ENCODE assay signal across 24 cellular contexts in the genomic region with DNA sequence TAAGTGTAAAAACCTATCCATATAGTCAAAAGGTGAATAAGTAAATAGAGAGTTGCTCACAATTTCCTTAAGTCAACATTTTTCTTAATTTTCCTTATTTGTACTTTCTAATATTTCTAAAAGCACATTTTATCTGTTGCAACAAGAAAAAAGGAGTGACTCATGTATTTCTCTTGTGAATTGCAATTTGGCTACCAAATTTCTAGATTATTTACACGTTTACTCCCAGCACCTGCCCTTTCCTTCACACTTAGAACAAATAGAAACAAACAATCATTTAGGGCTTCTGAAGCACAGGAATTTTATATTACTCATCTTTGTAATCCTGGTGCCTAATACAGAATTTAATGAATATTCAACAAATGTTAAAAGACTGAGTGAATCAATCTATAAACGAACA. TPM values are rescaled to one million over a fixed set of nuclear protein-coding genes. Genes with fewer than 3 reads are reported as not detected.
DNase-seq lines count a peak whose midpoint lies in the region; ATAC-seq, FAIRE-seq and TF ChIP-seq lines count a peak whose summit lies in the region.
"Had no signal": no experiment of that assay in that cellular context is flagged by ENCODE, and none has a peak within 500 bp of the region (broad histone marks: within the 10 kb centered on the region; RNA-seq: fewer than 3 reads in every experiment).

No MANE protein-coding gene starts in this region.

- no peak for ATAC-seq in pancreas
- ATAC-seq: A549, HCT116 had no signal

- H3K4me1 ChIP-seq in pancreas (peaks cover 0 to 8% (median 0%) of the 10 kb centered on the region in 3 donors), GM23248 (ENCODE audit: insufficient read depth) (no peaks in the 10 kb centered on the region; the same call in 1 of the 2 replicates), mesenchymal stem cell (ENCODE audit: control insufficient read depth, insufficient read depth, low read depth, low read length) (no peaks in the 10 kb centered on the region)
- H3K4me1 ChIP-seq: BE2C; BLaER1 treated with 17β-estradiol and CSF1 and Interleukin-3, amounts not matched to agents 10 nM and 100 nM had no signal

- no peak overlapping the region for H3K4me3 ChIP-seq in bronchial epithelial cell (ENCODE audit: low read depth, low read length)
- H3K4me3 ChIP-seq in pancreas = no peak overlapping the region
- H3K4me3 ChIP-seq in GM23248 = no peak overlapping the region
- H3K4me3 ChIP-seq in mesenchymal stem cell (ENCODE audit: insufficient read depth in 1 of 2, low read depth in 1 of 2, low read length in 2 of 2) = no peak overlapping the region
- H3K4me3 ChIP-seq: A549; BLaER1 treated with 17β-estradiol and CSF1 and Interleukin-3, amounts not matched to agents 10 nM and 100 nM; GM23338 had no signal

- no peaks in the 10 kb centered on the region for H4K20me1 ChIP-seq in GM23248 (ENCODE audit: insufficient read depth)
- H4K20me1 ChIP-seq: BLaER1 treated with 17β-estradiol and CSF1 and Interleukin-3, amounts not matched to agents 10 nM and 100 nM had no signal

- H3K18ac ChIP-seq in mesenchymal stem cell (ENCODE audit: low read depth in 1 of 2, low read length in 2 of 2) = no peak overlapping the region

- H3F3A ChIP-seq in GM23248 (ENCODE audit: insufficient read depth) = no peaks in the 10 kb centered on the region

- no peak overlapping the region for H2AFZ ChIP-seq in GM23248
- no peak overlapping the region for H2AFZ ChIP-seq in mesenchymal stem cell (ENCODE audit: low read depth, low read length)
- H2AFZ ChIP-seq: GM23338 had no signal

- H3K9me2 ChIP-seq in GM23248 (ENCODE audit: insufficient read depth) = no peaks in the 10 kb centered on the region

- in situ Hi-C loops in GM23248 (cut with MboI) = no loop called here

- H3K14ac ChIP-seq in mesenchymal stem cell (ENCODE audit: low read length in 2 of 2) = no peak overlapping the region

- H2BK120ac ChIP-seq in mesenchymal stem cell (ENCODE audit: low read depth, low read length) = no peak overlapping the region

- H2AK5ac ChIP-seq in mesenchymal stem cell (ENCODE audit: low read length, severe bottlenecking) = no peak overlapping the region

- 79 to 92% methylated on average over 2 of the region's 2 CpGs for WGBS in pancreas, 2 donors
- WGBS in GM23248 (ENCODE audit: low coverage in 1 of 2, low lambda C conversion rate in 2 of 2, missing lambda C conversion rate in 2 of 2), 2 experiments = 6 to 8% methylated on average over 2 of the region's 2 CpGs
- 62% methylated on average over 1 of the region's 2 CpGs for WGBS in mesenchymal stem cell

- no peak overlapping the region for H3K4ac ChIP-seq in mesenchymal stem cell (ENCODE audit: low read depth in 1 of 2, low read length in 2 of 2)

- H3K23ac ChIP-seq in mesenchymal stem cell (ENCODE audit: low read length in 2 of 2) = no peak overlapping the region

- no peak overlapping the region for H2BK12ac ChIP-seq in mesenchymal stem cell (ENCODE audit: low read length in 2 of 2)

- no peak overlapping the region for H4K91ac ChIP-seq in mesenchymal stem cell (ENCODE audit: low read length)

- H3K79me1 ChIP-seq in mesenchymal stem cell (replicated peaks; ENCODE audit: low read length, poor library complexity, severe bottlenecking) = no peaks in the 10 kb centered on the region

- DNase-seq in DMS53 (lab: John Stamatoyannopoulos, UW) = peak; percentile 32
- no peak for DNase-seq in DMS53 treated with DMSO at 0.1 percent for 48 hours (lab: John Stamatoyannopoulos, UW; ENCODE audit: unreplicated experiment)
- peak; percentile 23 to 37 for DNase-seq in NCI-H526 (lab: John Stamatoyannopoulos, UW)
- DNase-seq in bronchial epithelial cell (ENCODE audit: low read depth) = peak; percentile 57
- no peak for DNase-seq in pancreas
- no peak for DNase-seq in SKM-1 treated with dmso at 0.1 percent for 144 hours (lab: John Stamatoyannopoulos, UW; ENCODE audit: unreplicated experiment)
- no peak for DNase-seq in GM23248
- no peak for DNase-seq in mesenchymal stem cell
- DNase-seq: ACHN; AML-193; BE2C; CD4-positive, alpha-beta T cell; CD8-positive, alpha-beta memory T cell; DMS 273 treated with DMSO at 0.1 percent for 48 hours; DND-41 had no signal

- H3K36me3 ChIP-seq in bronchial epithelial cell (ENCODE audit: control insufficient read depth, insufficient read depth, low read length) (no peaks in the 10 kb centered on the region), pancreas (no peaks in the 10 kb centered on the region), GM23248 (ENCODE audit: low read depth) (no peaks in the 10 kb centered on the region), mesenchymal stem cell (ENCODE audit: control insufficient read depth in 1 of 2, insufficient read depth in 2 of 2, low read depth in 1 of 2, low read length in 2 of 2) (no peaks in the 10 kb centered on the region)
- H3K36me3 ChIP-seq: BE2C; BLaER1 treated with 17β-estradiol and CSF1 and Interleukin-3, amounts not matched to agents 10 nM and 100 nM had no signal

- H3K9ac ChIP-seq in GM23248 = no peak overlapping the region
- H3K9ac ChIP-seq in mesenchymal stem cell (ENCODE audit: low read length) = no peak overlapping the region
- H3K9ac ChIP-seq: BLaER1 treated with 17β-estradiol and CSF1 and Interleukin-3, amounts not matched to agents 10 nM and 100 nM had no signal

- H3K9me3 ChIP-seq in pancreas (no peaks in the 10 kb centered on the region), GM23248 (ENCODE audit: low read depth) (no peaks in the 10 kb centered on the region), mesenchymal stem cell (ENCODE audit: control insufficient read depth, low read length) (no peaks in the 10 kb centered on the region)
- H3K9me3 ChIP-seq: A549; BE2C; BLaER1 treated with 17β-estradiol and CSF1 and Interleukin-3, amounts not matched to agents 10 nM and 100 nM had no signal

- TF ChIP-seq CTCF in bronchial epithelial cell (IDR thresholded peaks at IDR 0.05; ENCODE audit: insufficient read depth, low read length, severe bottlenecking) (no peak), pancreas (IDR thresholded peaks at IDR 0.05) (no peak)

- H3K4me2 ChIP-seq in GM23248 (ENCODE audit: unreplicated experiment) = no peak overlapping the region
- H3K4me2 ChIP-seq in mesenchymal stem cell (ENCODE audit: low read length, poor library complexity, severe bottlenecking) = no peak overlapping the region
- H3K4me2 ChIP-seq: A549; BLaER1 treated with 17β-estradiol and CSF1 and Interleukin-3, amounts not matched to agents 10 nM and 100 nM; GM23338 had no signal

- H3K79me2 ChIP-seq in GM23248 (ENCODE audit: insufficient read depth) = no peaks in the 10 kb centered on the region

- H4K8ac ChIP-seq in mesenchymal stem cell (ENCODE audit: low read length) = no peak overlapping the region

- intact Hi-C loops in pancreas (cut with DNase I) = no loop called here

- FAIRE-seq in bronchial epithelial cell (lab: Jason Lieb, UNC) (no peak), pancreas (lab: Jason Lieb, UNC) (peak; percentile 34)
- FAIRE-seq: A549, G401.6, GM12892 had no signal

- no peak overlapping the region for H2BK5ac ChIP-seq in mesenchymal stem cell (ENCODE audit: low read depth, low read length, poor library complexity, severe bottlenecking)

- H2BK15ac ChIP-seq in mesenchymal stem cell (ENCODE audit: low read depth, poor library complexity, severe bottlenecking) = no peak overlapping the region

- H3K27ac ChIP-seq in pancreas (no peak overlapping the region), GM23248 (no peak overlapping the region), mesenchymal stem cell (ENCODE audit: low read length, poor library complexity, severe bottlenecking) (no peak overlapping the region)
- H3K27ac ChIP-seq: 22Rv1; A549; BLaER1 treated with 17β-estradiol and CSF1 and Interleukin-3, amounts not matched to agents 10 nM and 100 nM had no signal

- H3K27me3 ChIP-seq in bronchial epithelial cell (ENCODE audit: control insufficient read depth, insufficient read depth, low read length) = no peaks in the 10 kb centered on the region
- H3K27me3 ChIP-seq in pancreas = no peaks in the 10 kb centered on the region
- 0 out of 2 replicates have a peak, but pooled peaks cover 3% of the 10 kb centered on the region for H3K27me3 ChIP-seq in GM23248 (replicated peaks; ENCODE audit: insufficient read depth)
- no peaks in the 10 kb centered on the region for H3K27me3 ChIP-seq in mesenchymal stem cell (ENCODE audit: control insufficient read depth in 1 of 2, insufficient read depth in 1 of 2, low read length in 2 of 2)
- H3K27me3 ChIP-seq: BE2C; BLaER1 treated with 17β-estradiol and CSF1 and Interleukin-3, amounts not matched to agents 10 nM and 100 nM had no signal

RNA-seq across cellular contexts. Expression of gene BTC, which starts 22.2 kb away (rescaled TPM):
- total RNA-seq in bronchial epithelial cell (1.1 and 2.4 TPM in 2 replicates), pancreas (1 to 10 TPM; 1.2 to 2.2 (median 1.6) TPM)
- polyA plus RNA-seq in pancreas (1 to 10 TPM; 1.6 to 3.7 TPM), GM23248 (2016; fragmentation: Nextera tagmentation; extraction: Ambion mirVana) (not detected in 2 replicates)
- not detected in 2 replicates for total RNA-seq in GM23248 (2014; rRNA removed; shearing (Covaris generic))
- polyA plus RNA-seq in mesenchymal stem cell (2013, experiment 1 of 2) = 0.04 TPM
- polyA plus RNA-seq in mesenchymal stem cell (2013, experiment 2 of 2) = 0.10 TPM
- total RNA-seq: CD4-positive, alpha-beta T cell; CD8-positive, alpha-beta memory T cell; H9 had no signal
- polyA plus RNA-seq: CD14-positive monocyte; CD8-positive, alpha-beta memory T cell had no signal

Comparison
In these comparisons a context has a peak if more than half of its experiments do, and no peak if none do; other contexts are left out.
1. DNase-seq: peak in DMS53 (single experiment), NCI-H526 (2 of 2) and bronchial epithelial cell (single experiment); none in DMS53 treated with DMSO at 0.1 percent for 48 hours (single experiment), pancreas (0 of 6), SKM-1 treated with dmso at 0.1 percent for 144 hours (single experiment), GM23248 (single experiment) and mesenchymal stem cell (single experiment).